In genomic region chr7:22618528-22618927, GRCh38 we compare ENCODE assay signal across 29 cellular contexts.
"Had no signal": no experiment of that assay in that cellular context is flagged by ENCODE, and none has a peak within 500 bp of the region (broad histone marks: within the 10 kb centered on the region; RNA-seq: fewer than 3 reads in every experiment).

No MANE protein-coding gene starts in this region.

- H3K4me3 ChIP-seq: body of pancreas, breast epithelium, coronary artery had no signal

- H3K27me3 ChIP-seq: body of pancreas, breast epithelium had no signal

- H3K27ac ChIP-seq: body of pancreas, breast epithelium, coronary artery, VCaP had no signal

- DNase-seq: activated CD4-positive, alpha-beta T cell treated with anti-CD3 and anti-CD28 coated beads for 1 hour; activated CD4-positive, alpha-beta T cell treated with anti-CD3 and anti-CD28 coated beads for 48 hours; activated CD4-positive, CD25-positive, alpha-beta regulatory T cell; activated CD8-positive, alpha-beta T cell treated with anti-CD3 and anti-CD28 coated beads for 36 hours; activated effector memory CD4-positive, alpha-beta T cell treated with anti-CD3 and anti-CD28 coated beads, Interleukin-2, amount 50 U/mL, for 16 hours; activated naive CD4-positive, alpha-beta T cell treated with Interleukin-2 at 50 U/mL for 16 hours; activated naive CD8-positive, alpha-beta T cell treated with anti-CD3 and anti-CD28 coated beads, Interleukin-2, amount 10 ng/mL, durations not matched to agents 7 days and 5 days; activated T-cell treated with anti-CD3 and anti-CD28 coated beads, Interleukin-2, amount 50 U/mL, for 1 hour; activated T-cell treated with anti-CD3 and anti-CD28 coated beads, Interleukin-2, amount 50 U/mL, for 72 hours; body of pancreas; NCI-H1092 treated with DMSO at 0.1 percent for 48 hours; NCI-H1417; NCI-H187 treated with DMSO at 0.1 percent for 48 hours; NCI-H2081; NCI-H2171 treated with DMSO at 0.1 percent for 48 hours; NCI-H2227 treated with DMSO at 0.1 percent for 48 hours; NCI-H446; NCI-H510A treated with DMSO at 0.1 percent for 48 hours; NCI-H526 treated with DMSO at 0.1 percent for 48 hours; Right ventricle myocardium superior; SW 1271; T-helper 1 cell; T-helper 2 cell; T-helper 9 cell had no signal

- H3K4me1 Mint-ChIP-seq: activated naive CD4-positive, alpha-beta T cell treated with anti-CD3 and anti-CD28 coated beads, Interleukin-2, amount 50 U/mL, for 24 hours; activated T-helper 17 cell treated with anti-CD3 and anti-CD28 coated beads, Interleukin-2, amount 50 U/mL, for 72 hours had no signal

- H3K4me1 ChIP-seq: body of pancreas, breast epithelium had no signal

- ATAC-seq: activated CD8-positive, alpha-beta T cell treated with anti-CD3 and anti-CD28 coated beads for 36 hours; activated T-cell treated with anti-CD3 and anti-CD28 coated beads, Interleukin-2, amount 50 U/mL, for 72 hours; activated T-helper 17 cell treated with anti-CD3 and anti-CD28 coated beads, Interleukin-2, amount 50 U/mL, for 72 hours; body of pancreas had no signal

- H3K4me3 Mint-ChIP-seq: activated CD8-positive, alpha-beta T cell treated with anti-CD3 and anti-CD28 coated beads for 36 hours; activated naive CD4-positive, alpha-beta T cell treated with anti-CD3 and anti-CD28 coated beads, Interleukin-2, amount 50 U/mL, for 24 hours; activated naive CD8-positive, alpha-beta T cell treated with anti-CD3 and anti-CD28 coated beads, Interleukin-2, amount 10 ng/mL, durations not matched to agents 7 days and 5 days; activated T-cell treated with anti-CD3 and anti-CD28 coated beads, Interleukin-2, amount 50 U/mL, for 72 hours; activated T-helper 17 cell treated with anti-CD3 and anti-CD28 coated beads, Interleukin-2, amount 50 U/mL, for 72 hours had no signal

- H3K9me3 ChIP-seq: body of pancreas had no signal

- H3K36me3 ChIP-seq: breast epithelium had no signal

- H3K27ac Mint-ChIP-seq: activated CD8-positive, alpha-beta T cell treated with anti-CD3 and anti-CD28 coated beads for 36 hours; activated naive CD4-positive, alpha-beta T cell treated with anti-CD3 and anti-CD28 coated beads, Interleukin-2, amount 50 U/mL, for 24 hours; activated naive CD8-positive, alpha-beta T cell treated with anti-CD3 and anti-CD28 coated beads, Interleukin-2, amount 10 ng/mL, durations not matched to agents 7 days and 5 days; activated T-cell treated with anti-CD3 and anti-CD28 coated beads, Interleukin-2, amount 50 U/mL, for 72 hours; activated T-helper 17 cell treated with anti-CD3 and anti-CD28 coated beads, Interleukin-2, amount 50 U/mL, for 72 hours had no signal
